In the genomic region with DNA sequence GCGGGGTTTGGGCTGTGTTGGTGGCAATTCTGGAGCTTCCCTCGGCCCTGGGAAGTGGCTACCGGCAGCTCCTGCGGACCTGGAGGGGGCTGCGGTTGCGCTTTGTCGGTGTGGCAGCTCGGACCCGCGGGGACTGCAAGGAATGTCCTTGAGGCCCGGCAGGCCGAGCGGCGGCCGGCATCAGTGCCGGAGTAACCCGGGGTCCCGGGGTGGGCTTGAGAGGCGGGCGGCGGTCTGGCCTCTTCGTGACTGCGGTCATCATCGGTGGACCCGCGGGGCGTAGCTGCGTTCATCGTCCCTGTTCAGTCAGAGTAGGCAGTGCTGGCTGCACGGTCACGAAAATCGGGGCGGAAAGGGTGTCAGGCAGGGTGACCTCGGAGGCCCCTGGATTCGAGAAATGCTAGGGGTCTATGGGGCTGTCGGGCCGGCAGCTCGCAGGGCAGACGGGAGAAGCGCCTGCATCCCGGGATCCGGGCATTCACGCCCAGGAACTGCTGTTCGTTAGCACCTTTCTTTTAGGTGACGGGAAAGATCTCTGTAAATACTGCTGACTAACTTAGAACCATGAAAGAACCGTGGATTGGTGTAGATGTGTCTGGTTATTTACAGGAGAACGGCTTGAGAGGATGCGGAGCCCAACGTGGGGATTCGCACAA, we compare ENCODE assay signal across 8 cellular contexts. TPM values are rescaled to one million over a fixed set of nuclear protein-coding genes. Genes with fewer than 3 reads are reported as not detected.
DNase-seq lines count a peak whose midpoint lies in the region; ATAC-seq, FAIRE-seq and TF ChIP-seq lines count a peak whose summit lies in the region.

No MANE protein-coding gene starts in this region.

- peak overlapping the region; percentile 83 for H3K27ac ChIP-seq in naive thymus-derived CD4-positive, alpha-beta T cell (ENCODE audit: low read depth, low read length)
- peak overlapping the region; percentile 83 to 96 (median 96) for H3K27ac ChIP-seq in thyroid gland

- H3K27me3 ChIP-seq in naive thymus-derived CD4-positive, alpha-beta T cell (ENCODE audit: control insufficient read depth in 2 of 2, insufficient read depth in 2 of 2, low read length in 2 of 2) = no peaks in the 10 kb centered on the region
- no peaks in the 10 kb centered on the region for H3K27me3 ChIP-seq in thyroid gland

- 0 to 1% methylated on average over 18 to 25 of the region's 50 CpGs for WGBS in thyroid gland, 2 donors

- TF ChIP-seq POLR2A in GM12892 (IDR thresholded peaks at IDR 0.05; ENCODE audit: low read depth, low read length) (no peak), thyroid gland (IDR thresholded peaks at IDR 0.05) (no peak)

- H3K9me3 Mint-ChIP-seq in naive thymus-derived CD4-positive, alpha-beta T cell = no peaks in the 10 kb centered on the region

- H3K36me3 Mint-ChIP-seq in naive thymus-derived CD4-positive, alpha-beta T cell = peaks cover 0 to 5% (median 0%) of the 10 kb centered on the region in 5 donors

- CTCF ChIA-PET in naive thymus-derived CD4-positive, alpha-beta T cell (lab: Charles Lee) = interaction anchor here (0.6 to 1.6 kb wide), 5 partner anchors 14 to 413 kb away, joined by 3 to 4 read pairs (median 3); a partner anchor contains a TSS

- intact Hi-C loops in naive thymus-derived CD4-positive, alpha-beta T cell (cut with micrococcal nuclease) = loop anchor here (1.0 to 5.0 kb wide), 14 partner anchors 174 to 1839 kb away; a partner anchor contains a TSS
- intact Hi-C loops in thyroid gland (cut with DNase I) = loop anchor here (10.0 kb wide), 1 partner anchor 347 kb away; no protein-coding TSS in a partner anchor

- peaks cover 8 to 10% of the 10 kb centered on the region in 2 donors for H3K4me1 ChIP-seq in naive thymus-derived CD4-positive, alpha-beta T cell (ENCODE audit: control insufficient read depth in 2 of 2, insufficient read depth in 2 of 2, low read length in 2 of 2)
- peaks cover 10 to 25% of the 10 kb centered on the region in 2 donors for H3K4me1 ChIP-seq in thyroid gland

- H3K4me3 ChIP-seq in epithelial cell of esophagus (ENCODE audit: low read length) (peak overlapping the region; percentile 89), thyroid gland (replicated peaks in 1 of 3) (peak overlapping the region; percentile 76 to 99 (median 84))
- peak overlapping the region; percentile 85 for H3K4me3 ChIP-seq in naive thymus-derived CD4-positive, alpha-beta T cell (ENCODE audit: low read length)

- H3K4me3 Mint-ChIP-seq in naive thymus-derived CD4-positive, alpha-beta T cell = no peak overlapping the region

- POLR2A ChIA-PET in naive thymus-derived CD4-positive, alpha-beta T cell (lab: Charles Lee) = interaction anchor here (0.5 to 2.0 kb wide), 14 partner anchors 14 to 1822 kb away, joined by 3 to 11 read pairs (median 4); a partner anchor contains a TSS

- H3K36me3 ChIP-seq in naive thymus-derived CD4-positive, alpha-beta T cell (ENCODE audit: control insufficient read depth in 2 of 3, insufficient read depth in 3 of 3, low read length in 3 of 3) = peaks cover 0 to 4% (median 0%) of the 10 kb centered on the region in 3 experiments
- H3K36me3 ChIP-seq in thyroid gland = no peaks in the 10 kb centered on the region

- H3K27me3 Mint-ChIP-seq in naive thymus-derived CD4-positive, alpha-beta T cell = no peaks in the 10 kb centered on the region

- FAIRE-seq in GM12892 (lab: Jason Lieb, UNC) = no peak

- DNase-seq in GM12892 (ENCODE audit: insufficient read length) (peak; percentile 12), epithelial cell of esophagus (ENCODE audit: low read depth) (peak; percentile 25), thyroid gland (peak in 1 of 2 donors; percentile 22), DMS114 treated with DMSO at 0.1 percent for 48 hours (lab: John Stamatoyannopoulos, UW; ENCODE audit: unreplicated experiment) (no peak)
- DNase-seq in activated CD4-positive, CD25-positive, alpha-beta regulatory T cell treated with anti-CD3 and anti-CD28 coated beads, Interleukin-2, amount 50 U/mL, for 72 hours = peak; percentile 56
- DNase-seq in naive thymus-derived CD4-positive, alpha-beta T cell = peak in 5 of 9 donors; percentile 5 to 51 (median 25)

- no peak overlapping the region for H3K27ac Mint-ChIP-seq in naive thymus-derived CD4-positive, alpha-beta T cell

- peaks cover 18 to 49% (median 39%) of the 10 kb centered on the region in 7 donors for H3K4me1 Mint-ChIP-seq in naive thymus-derived CD4-positive, alpha-beta T cell

- ATAC-seq in HG03095 (IDR thresholded peaks at IDR 0.05; ENCODE audit: unreplicated experiment) = peak; percentile 1
- no peak for ATAC-seq in naive thymus-derived CD4-positive, alpha-beta T cell
- ATAC-seq in GM21367 (IDR thresholded peaks at IDR 0.05; ENCODE audit: unreplicated experiment) = no peak

- TF ChIP-seq CTCF in epithelial cell of esophagus (IDR thresholded peaks at IDR 0.05; ENCODE audit: insufficient read depth, low read depth, low read length, missing control alignments) (no peak), thyroid gland (IDR thresholded peaks at IDR 0.05) (no peak)

- no peaks in the 10 kb centered on the region for H3K9me3 ChIP-seq in naive thymus-derived CD4-positive, alpha-beta T cell (ENCODE audit: control insufficient read depth in 2 of 3, low read length in 3 of 3)
- H3K9me3 ChIP-seq in thyroid gland = no peaks in the 10 kb centered on the region

RNA-seq across cellular contexts. Expression of a gene that starts 0.5 kb away (rescaled TPM):
- 54.6 TPM for polyA plus RNA-seq in GM12892 (2012; ENCODE audit: missing spikeins)
- total RNA-seq in naive thymus-derived CD4-positive, alpha-beta T cell = 10 to 100 TPM; 38.8 to 57.3 (median 43.8) TPM
- polyA plus RNA-seq in naive thymus-derived CD4-positive, alpha-beta T cell = 10 to 100 TPM; 11.6 to 11.9 TPM
- 10 to 100 TPM; 30.2 to 56.2 (median 42.5) TPM for total RNA-seq in thyroid gland
